ENCODE assay signal across 8 cellular contexts in genomic region chr1:243325305-243325890, GRCh38.
A peak's percentile ranks its signal among the peaks of the same experiment; 100 is the strongest.
DNase-seq lines count a peak whose midpoint lies in the region; ATAC-seq and TF ChIP-seq lines count a peak whose summit lies in the region.

No MANE protein-coding gene starts in this region.

- DNase-seq in COLO668 (lab: John Stamatoyannopoulos, UW; ENCODE audit: unreplicated experiment) = peak; percentile 34
- DNase-seq in LNCaP clone FGC (ENCODE audit: low read depth) = peak; percentile 26
- DNase-seq in SK-N-DZ (ENCODE audit: low spot score) = peak; percentile 50
- DNase-seq in erythroblast (lab: John Stamatoyannopoulos, UW) = peak; percentile 57 to 79
- no peak for DNase-seq in ovary
- no peak for DNase-seq in T-helper 9 cell

- no peak overlapping the region for H3K4me3 ChIP-seq in LNCaP clone FGC (ENCODE audit: low read depth, low read length)
- no peak overlapping the region for H3K4me3 ChIP-seq in ovary

- whole genome bisulfite sequencing in ovary, 3 donors = 0% methylated on average over 1 of the region's 1 CpG

- TF ChIP-seq CTCF in LNCaP clone FGC (IDR thresholded peaks at IDR 0.05; ENCODE audit: control insufficient read depth, extremely low read depth, insufficient read depth) (peak; percentile 67), ovary (IDR thresholded peaks at IDR 0.05) (peak; percentile 62 to 80 (median 64))

- peak; percentile 61 for ATAC-seq in GM18511 (IDR thresholded peaks at IDR 0.05; ENCODE audit: unreplicated experiment)
- ATAC-seq in GM21390 (IDR thresholded peaks at IDR 0.05; ENCODE audit: unreplicated experiment) = no peak

- intact Hi-C loops in ovary (cut with DNase I) = loop anchor here in 3 of 4 donors (5.0 to 10.0 kb wide), 3 partner anchors 861 to 871 kb away; no protein-coding TSS in a partner anchor

- no peak overlapping the region for H3K27ac ChIP-seq in ovary

- no peaks in the 10 kb centered on the region for H3K9me3 ChIP-seq in ovary

- no peak for TF ChIP-seq EP300 in ovary (IDR thresholded peaks at IDR 0.05)

- no peak for TF ChIP-seq POLR2A in erythroblast (IDR thresholded peaks at IDR 0.05; ENCODE audit: low read length)
- no peak for TF ChIP-seq POLR2A in ovary (IDR thresholded peaks at IDR 0.05)

- H3K27me3 ChIP-seq in ovary = no peaks in the 10 kb centered on the region

- H3K36me3 ChIP-seq in ovary = no peaks in the 10 kb centered on the region

- H3K4me1 ChIP-seq in ovary (ENCODE audit: insufficient read depth) = no peaks in the 10 kb centered on the region

Comparison
In these comparisons a context has a peak if more than half of its experiments do, and no peak if none do; other contexts are left out.
1. DNase-seq: peak in COLO668 (single experiment), LNCaP clone FGC (single experiment), SK-N-DZ (single experiment) and erythroblast (2 of 2); none in ovary (0 of 5) and T-helper 9 cell (single experiment).